Comparison of ENCODE assay signal across 16 cellular contexts in the genomic region with DNA sequence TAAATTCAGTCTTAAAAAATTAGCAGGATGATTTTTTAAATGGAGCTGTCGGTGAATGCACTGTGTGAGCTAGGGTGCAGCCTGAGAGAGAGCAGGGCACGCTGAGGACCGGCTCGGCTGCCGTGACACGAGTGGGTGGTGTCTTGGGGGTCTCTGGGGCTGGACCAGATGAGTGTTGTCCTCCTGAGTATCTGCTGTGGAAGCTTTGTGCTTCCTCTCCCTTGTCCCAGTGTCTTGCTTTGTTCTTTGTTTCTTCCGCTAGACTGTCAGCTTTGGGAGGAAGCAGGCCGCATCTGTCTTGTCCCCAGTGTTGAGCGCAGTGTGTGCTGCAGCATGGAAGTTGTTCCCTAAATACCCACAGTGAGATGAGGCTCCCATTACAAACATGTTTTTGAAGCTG.
DNase-seq lines count a peak whose midpoint lies in the region; ATAC-seq and TF ChIP-seq lines count a peak whose summit lies in the region.
"Had no signal": no experiment of that assay in that cellular context is flagged by ENCODE, and none has a peak within 500 bp of the region (broad histone marks: within the 10 kb centered on the region; RNA-seq: fewer than 3 reads in every experiment).

No MANE protein-coding gene starts in this region.

- no peaks in the 10 kb centered on the region for H3K9me1 ChIP-seq in IMR-90 (ENCODE audit: insufficient read depth, low read length)

- H2BK20ac ChIP-seq in IMR-90 (ENCODE audit: low read depth, low read length) = peak overlapping the region; percentile 51

- H3K4ac ChIP-seq in IMR-90 (ENCODE audit: low read depth, low read length) = no peak overlapping the region

- H3K36me3 ChIP-seq in BLaER1 treated with 17β-estradiol and CSF1 and Interleukin-3, amounts not matched to agents 10 nM and 100 nM = peaks cover 0 to 10% (median 0%) of the 10 kb centered on the region in 11 experiments; a peak in 1 of 22 replicates
- no peaks in the 10 kb centered on the region for H3K36me3 ChIP-seq in IMR-90 (ENCODE audit: control insufficient read depth, insufficient read depth, low read length)
- H3K36me3 ChIP-seq in naive thymus-derived CD4-positive, alpha-beta T cell (ENCODE audit: control insufficient read depth in 2 of 3, insufficient read depth in 3 of 3, low read length in 3 of 3) = peaks cover 18 to 36% (median 22%) of the 10 kb centered on the region in 3 experiments
- H3K36me3 ChIP-seq: prostate gland had no signal

- no peak for TF ChIP-seq POLR2A in IMR-90 (IDR thresholded peaks at IDR 0.05; ENCODE audit: low read depth, low read length)
- TF ChIP-seq POLR2A in GM18505 (IDR thresholded peaks at IDR 0.05; ENCODE audit: borderline replicate concordance, extremely low read depth, insufficient read depth, insufficient read length) = no peak

- no peaks in the 10 kb centered on the region for H3K27me3 Mint-ChIP-seq in WTC11 (ENCODE audit: low read depth)
- no peaks in the 10 kb centered on the region for H3K27me3 Mint-ChIP-seq in naive thymus-derived CD4-positive, alpha-beta T cell

- no peak overlapping the region for H4K5ac ChIP-seq in IMR-90 (ENCODE audit: low read depth, low read length)

- no peak overlapping the region; the same call in 1 of the 2 replicates for H3K14ac ChIP-seq in IMR-90 (replicated peaks; ENCODE audit: low read depth, low read length)

- dilution Hi-C loops in IMR-90 (cut with HindIII; ENCODE audit: low sequenced_read_pairs, unreplicated experiment) = no loop called here

- intact Hi-C loops in IMR-90 (cut with micrococcal nuclease) = no loop called here
- intact Hi-C loops in naive thymus-derived CD4-positive, alpha-beta T cell (cut with micrococcal nuclease) = no loop called here

- 0 out of 3 replicates have a peak overlapping the region, but pooled peaks have one; percentile 50 for H2BK15ac ChIP-seq in IMR-90 (ENCODE audit: low read depth, low read length)

- H3K27ac Mint-ChIP-seq in WTC11 = peak overlapping the region; percentile 18; the same call in 1 of the 2 replicates
- peak overlapping the region in 8 of 9 donors; percentile 10 to 85 (median 54) for H3K27ac Mint-ChIP-seq in naive thymus-derived CD4-positive, alpha-beta T cell

- ATAC-seq in IMR-90 (ENCODE audit: low read depth) = no peak
- ATAC-seq in WTC11 = peak; percentile 38; the same call in 1 of the 2 replicates
- peak; percentile 47 for ATAC-seq in naive thymus-derived CD4-positive, alpha-beta T cell
- no peak for ATAC-seq in GM18870 (IDR thresholded peaks at IDR 0.05; ENCODE audit: unreplicated experiment)
- no peak for ATAC-seq in GM18505 (IDR thresholded peaks at IDR 0.05; ENCODE audit: unreplicated experiment)
- ATAC-seq: activated naive CD4-positive, alpha-beta T cell treated with anti-CD3 and anti-CD28 coated beads, Interleukin-2, amount 50 U/mL, for 72 hours; GM12878 had no signal

- peak overlapping the region; percentile 40 to 76 (median 59) for H3K4me2 ChIP-seq in BLaER1 treated with 17β-estradiol and CSF1 and Interleukin-3, amounts not matched to agents 10 nM and 100 nM
- H3K4me2 ChIP-seq in IMR-90 (ENCODE audit: low read depth, low read length) = no peak overlapping the region

- peaks cover 9 to 45% (median 24%) of the 10 kb centered on the region in 10 experiments; a peak in 19 of 20 replicates for H3K4me1 ChIP-seq in BLaER1 treated with 17β-estradiol and CSF1 and Interleukin-3, amounts not matched to agents 10 nM and 100 nM
- peaks cover 2% of the 10 kb centered on the region; the same call in 1 of the 2 replicates for H3K4me1 ChIP-seq in IMR-90 (ENCODE audit: control insufficient read depth, insufficient read depth, low read length)
- H3K4me1 ChIP-seq in naive thymus-derived CD4-positive, alpha-beta T cell (ENCODE audit: control insufficient read depth in 2 of 2, insufficient read depth in 2 of 2, low read length in 2 of 2) = peaks cover 19 to 20% of the 10 kb centered on the region in 2 donors
- H3K4me1 ChIP-seq: prostate gland had no signal

- H3K9me3 Mint-ChIP-seq in WTC11 = no peaks in the 10 kb centered on the region
- H3K9me3 Mint-ChIP-seq in naive thymus-derived CD4-positive, alpha-beta T cell = no peaks in the 10 kb centered on the region
- H3K9me3 Mint-ChIP-seq: activated naive CD4-positive, alpha-beta T cell treated with anti-CD3 and anti-CD28 coated beads, Interleukin-2, amount 50 U/mL, for 72 hours; immature natural killer cell had no signal

- CTCF ChIA-PET in IMR-90 (lab: Yijun Ruan, JAX) = no interaction called here
- CTCF ChIA-PET in WTC11 (lab: Charles Lee) = interaction anchor here (1.3 to 1.6 kb wide), 3 partner anchors 31 to 439 kb away, joined by 3 to 5 read pairs (median 4); no protein-coding TSS in a partner anchor
- CTCF ChIA-PET in naive thymus-derived CD4-positive, alpha-beta T cell (lab: Charles Lee) = interaction anchor here (0.6 to 3.7 kb wide), 7 partner anchors 15 to 117 kb away, joined by 3 to 17 read pairs (median 3); no protein-coding TSS in a partner anchor

- no peaks in the 10 kb centered on the region; a peak in 1 of 22 replicates for H3K27me3 ChIP-seq in BLaER1 treated with 17β-estradiol and CSF1 and Interleukin-3, amounts not matched to agents 10 nM and 100 nM
- H3K27me3 ChIP-seq in IMR-90 (ENCODE audit: control insufficient read depth, insufficient read depth, low read length) = no peaks in the 10 kb centered on the region
- H3K27me3 ChIP-seq in naive thymus-derived CD4-positive, alpha-beta T cell (ENCODE audit: control insufficient read depth in 2 of 2, insufficient read depth in 2 of 2, low read length in 2 of 2) = no peaks in the 10 kb centered on the region

- H3K9me3 ChIP-seq in BLaER1 treated with 17β-estradiol and CSF1 and Interleukin-3, amounts not matched to agents 10 nM and 100 nM (replicated peaks in 1 of 11) = peaks cover 0 to 14% (median 5%) of the 10 kb centered on the region in 11 experiments; a peak in 9 of 22 replicates
- no peaks in the 10 kb centered on the region for H3K9me3 ChIP-seq in IMR-90 (ENCODE audit: control insufficient read depth, insufficient read depth, low read length)
- no peaks in the 10 kb centered on the region for H3K9me3 ChIP-seq in naive thymus-derived CD4-positive, alpha-beta T cell (ENCODE audit: control insufficient read depth in 2 of 3, low read length in 3 of 3)
- H3K9me3 ChIP-seq: prostate gland had no signal

- H3K23ac ChIP-seq in IMR-90 (ENCODE audit: low read depth, low read length) = 0 out of 2 replicates have a peak overlapping the region, but pooled peaks have one; percentile 3

- peak overlapping the region; percentile 41 for H4K91ac ChIP-seq in IMR-90 (ENCODE audit: insufficient read depth, low read depth, low read length)

- no peak overlapping the region for H3K56ac ChIP-seq in IMR-90 (ENCODE audit: extremely low read depth, insufficient read depth, low read length)

- DNase-seq in IMR-90 (no peak), WTC11 (ENCODE audit: low spot score) (no peak), NCI-H774 (lab: John Stamatoyannopoulos, UW) (no peak)
- DNase-seq in naive thymus-derived CD4-positive, alpha-beta T cell = no peak
- no peak for DNase-seq in stimulated activated CD4-positive, alpha-beta T cell treated with anti-CD3 and anti-CD28 coated beads, Interleukin-2, amount 100 ng/mL, for 24 hours
- DNase-seq: EL; foreskin fibroblast; immature natural killer cell; NCI-H526; stimulated activated CD4-positive, alpha-beta T cell treated with anti-CD3 and anti-CD28 coated beads, Interleukin-1b, Interleukin-23, amount 100 ng/mL, for 48 hours had no signal

- no peaks in the 10 kb centered on the region for H3K79me1 ChIP-seq in IMR-90 (ENCODE audit: low read depth in 1 of 2, low read length in 2 of 2)

- H3K4me3 ChIP-seq in BLaER1 treated with 17β-estradiol and CSF1 and Interleukin-3, amounts not matched to agents 10 nM and 100 nM = no peak overlapping the region
- H3K4me3 ChIP-seq in IMR-90 (ENCODE audit: insufficient read depth, low read depth, low read length) = no peak overlapping the region
- H3K4me3 ChIP-seq in naive thymus-derived CD4-positive, alpha-beta T cell (ENCODE audit: low read length) = no peak overlapping the region
- H3K4me3 ChIP-seq: GM12878, prostate gland had no signal

- H3K27ac ChIP-seq in BLaER1 treated with 17β-estradiol and CSF1 and Interleukin-3, amounts not matched to agents 10 nM and 100 nM = peak overlapping the region in 8 of 11 experiments; percentile 17 to 66 (median 58); a peak in 14 of 22 replicates
- no peak overlapping the region for H3K27ac ChIP-seq in IMR-90 (ENCODE audit: insufficient read depth, low read length)
- no peak overlapping the region for H3K27ac ChIP-seq in naive thymus-derived CD4-positive, alpha-beta T cell (ENCODE audit: low read depth, low read length)

- TF ChIP-seq RAD21 in IMR-90 (IDR thresholded peaks at IDR 0.05; ENCODE audit: low read length) = no peak

- WGBS in IMR-90 (ENCODE audit: extremely low coverage in 2 of 2, insufficient read length in 1 of 2), 2 experiments = no CpG with 5 or more reads among the region's 9 CpGs

- H2BK5ac ChIP-seq in IMR-90 (ENCODE audit: low read depth, low read length, poor library complexity, severe bottlenecking) = no peak overlapping the region

- no peak overlapping the region for H2BK120ac ChIP-seq in IMR-90 (ENCODE audit: low read depth, low read length)

- peak overlapping the region; percentile 29; the same call in 1 of the 2 replicates for H2AK5ac ChIP-seq in IMR-90 (ENCODE audit: low read depth, low read length)

- no TSS peak for BruUV-seq in IMR-90 (replicated peaks; lab: Mats Ljungman, UMichigan)

- no peak overlapping the region for H2AFZ ChIP-seq in IMR-90 (replicated peaks; ENCODE audit: low read length, poor library complexity)

- H3K36me3 Mint-ChIP-seq in WTC11 = no peaks in the 10 kb centered on the region
- H3K36me3 Mint-ChIP-seq in naive thymus-derived CD4-positive, alpha-beta T cell = peaks cover 9 to 57% (median 40%) of the 10 kb centered on the region in 5 donors

- H3K9ac ChIP-seq in BLaER1 treated with 17β-estradiol and CSF1 and Interleukin-3, amounts not matched to agents 10 nM and 100 nM = peak overlapping the region in 6 of 11 experiments; percentile 20 to 56 (median 47); a peak in 9 of 22 replicates
- no peak overlapping the region for H3K9ac ChIP-seq in IMR-90 (ENCODE audit: low read depth, low read length)

- POLR2A ChIA-PET in IMR-90 (lab: Charles Lee; ENCODE audit: unreplicated experiment) = no interaction called here
- POLR2A ChIA-PET in WTC11 (lab: Charles Lee) = no interaction called here
- POLR2A ChIA-PET in naive thymus-derived CD4-positive, alpha-beta T cell (lab: Charles Lee) = interaction anchor here (1.2 to 2.6 kb wide), 3 partner anchors 14 to 19 kb away, joined by 6 to 11 read pairs (median 6); no protein-coding TSS in a partner anchor

- no peaks in the 10 kb centered on the region for H4K20me1 ChIP-seq in BLaER1 treated with 17β-estradiol and CSF1 and Interleukin-3, amounts not matched to agents 10 nM and 100 nM
- H4K20me1 ChIP-seq in IMR-90 (ENCODE audit: insufficient read depth, low read length) = no peaks in the 10 kb centered on the region

- no peak for TF ChIP-seq CTCF in IMR-90 (conservative IDR thresholded peaks at IDR 0.05; ENCODE audit: low read depth, low read length)
- TF ChIP-seq CTCF in WTC11 (IDR thresholded peaks at IDR 0.05) = no peak

- no peak overlapping the region for H3K4me3 Mint-ChIP-seq in WTC11
- peak overlapping the region in 1 of 10 donors; percentile 18 for H3K4me3 Mint-ChIP-seq in naive thymus-derived CD4-positive, alpha-beta T cell
- H3K4me3 Mint-ChIP-seq: immature natural killer cell had no signal

- H3K4me1 Mint-ChIP-seq in WTC11 = peaks cover 10% of the 10 kb centered on the region
- peaks cover 27 to 58% (median 46%) of the 10 kb centered on the region in 7 donors for H3K4me1 Mint-ChIP-seq in naive thymus-derived CD4-positive, alpha-beta T cell

- peak overlapping the region; percentile 14; the same call in 1 of the 2 replicates for H3K18ac ChIP-seq in IMR-90 (ENCODE audit: low read depth, low read length)

- H4K8ac ChIP-seq in IMR-90 (ENCODE audit: low read depth in 2 of 2, low read length in 2 of 2) = no peak overlapping the region; a peak in 2 of 4 replicates

- H2AK9ac ChIP-seq in IMR-90 (replicated peaks; ENCODE audit: low read depth, low read length, poor library complexity) = no peak overlapping the region

- in situ Hi-C loops in IMR-90 (cut with MboI; ENCODE audit: low sequenced_read_pairs) = no loop called here

Comparison
In these comparisons a context has a peak if more than half of its experiments do, and no peak if none do; other contexts are left out.
1. H3K27ac ChIP-seq: peak in BLaER1 treated with 17β-estradiol and CSF1 and Interleukin-3, amounts not matched to agents 10 nM and 100 nM (8 of 11); none in IMR-90 (single experiment) and naive thymus-derived CD4-positive, alpha-beta T cell (single experiment).
2. ATAC-seq: peak in WTC11 (single experiment) and naive thymus-derived CD4-positive, alpha-beta T cell (single experiment); none in IMR-90 (single experiment), GM18870 (single experiment) and GM18505 (single experiment).